Comparison of ENCODE assay signal across 17 cellular contexts in the genomic region with DNA sequence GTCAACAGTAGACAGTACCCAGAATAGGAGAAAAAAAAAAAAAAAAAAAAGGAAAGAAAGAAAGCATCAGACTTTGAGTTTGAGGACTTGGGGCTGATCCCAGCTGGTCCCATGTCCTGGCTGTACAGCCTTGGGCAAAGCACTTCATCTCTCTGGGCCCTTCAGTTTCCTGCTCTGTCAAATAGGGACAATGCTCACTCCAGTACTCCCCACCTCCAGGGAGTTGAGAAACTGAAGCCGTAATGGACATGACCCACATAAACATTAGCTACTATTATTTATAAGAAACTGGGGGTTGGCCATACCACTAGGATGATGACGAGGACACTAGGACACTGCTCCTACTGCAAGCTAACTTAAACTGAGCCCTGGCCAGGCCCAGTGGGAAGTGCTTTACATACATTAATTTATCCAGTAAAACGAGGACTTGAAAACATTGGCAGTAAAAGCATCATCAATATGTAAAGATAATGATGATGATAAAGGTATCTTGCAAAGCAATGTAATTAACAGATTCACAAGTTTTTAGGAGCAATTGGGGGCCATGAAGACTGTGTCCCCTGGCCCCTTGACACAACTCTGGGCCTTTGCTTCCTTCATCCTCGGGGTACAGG. TPM values are rescaled to one million over a fixed set of nuclear protein-coding genes. Genes with fewer than 3 reads are reported as not detected.
DNase-seq lines count a peak whose midpoint lies in the region; ATAC-seq and TF ChIP-seq lines count a peak whose summit lies in the region.
"Had no signal": no experiment of that assay in that cellular context is flagged by ENCODE, and none has a peak within 500 bp of the region (broad histone marks: within the 10 kb centered on the region; RNA-seq: fewer than 3 reads in every experiment).

No MANE protein-coding gene starts in this region.

- H4K91ac ChIP-seq in IMR-90 (ENCODE audit: insufficient read depth, low read depth, low read length) = no peak overlapping the region

- no peaks in the 10 kb centered on the region for H3K27me3 ChIP-seq in IMR-90 (ENCODE audit: control insufficient read depth, insufficient read depth, low read length)
- no peaks in the 10 kb centered on the region for H3K27me3 ChIP-seq in ectodermal cell (ENCODE audit: control insufficient read depth, insufficient read depth, low read length, poor library complexity, severe bottlenecking)
- no peaks in the 10 kb centered on the region for H3K27me3 ChIP-seq in lower lobe of right lung (ENCODE audit: low read depth)
- H3K27me3 ChIP-seq in smooth muscle cell (ENCODE audit: low read depth) = no peaks in the 10 kb centered on the region
- H3K27me3 ChIP-seq: esophagus squamous epithelium had no signal

- H3K23ac ChIP-seq in IMR-90 (ENCODE audit: low read depth, low read length) = peak overlapping the region; percentile 45; the same call in 1 of the 2 replicates

- H3K14ac ChIP-seq in IMR-90 (replicated peaks; ENCODE audit: low read depth, low read length) = 0 out of 2 replicates have a peak overlapping the region, but pooled peaks have one; percentile 11

- ATAC-seq in IMR-90 (ENCODE audit: low read depth) (peak; percentile 83), lower lobe of right lung (no peak)
- ATAC-seq: stimulated activated effector memory CD8-positive, alpha-beta T cell treated with anti-CD3 and anti-CD28 coated beads, Interleukin-12 subunit alpha, Interleukin-12 subunit beta, amount 100 ng/mL, for 72 hours had no signal

- H3K9ac ChIP-seq in IMR-90 (ENCODE audit: low read depth, low read length) (peak overlapping the region; percentile 16; the same call in 1 of the 2 replicates), smooth muscle cell (ENCODE audit: low read depth) (no peak overlapping the region)

- H2BK20ac ChIP-seq in IMR-90 (ENCODE audit: low read depth, low read length) = no peak overlapping the region

- no peaks in the 10 kb centered on the region for H3K9me1 ChIP-seq in IMR-90 (ENCODE audit: insufficient read depth, low read length)

- peaks cover 46% of the 10 kb centered on the region for H3F3A ChIP-seq in smooth muscle cell (ENCODE audit: low read depth)

- TF ChIP-seq CTCF in IMR-90 (conservative IDR thresholded peaks at IDR 0.05; ENCODE audit: low read depth, low read length) (no peak), lower lobe of right lung (IDR thresholded peaks at IDR 0.05) (no peak), smooth muscle cell (IDR thresholded peaks at IDR 0.05; ENCODE audit: borderline replicate concordance, insufficient read depth, poor library complexity, severe bottlenecking) (no peak)

- peak overlapping the region; percentile 25; the same call in 1 of the 2 replicates for H2BK120ac ChIP-seq in IMR-90 (ENCODE audit: low read depth, low read length)

- peak overlapping the region; percentile 35 for H4K5ac ChIP-seq in IMR-90 (ENCODE audit: low read depth, low read length)

- H3K9me3 ChIP-seq in IMR-90 (ENCODE audit: control insufficient read depth, insufficient read depth, low read length) (peaks cover 6% of the 10 kb centered on the region), ectodermal cell (ENCODE audit: control insufficient read depth, low read length) (no peaks in the 10 kb centered on the region), lower lobe of right lung (peaks cover 2% of the 10 kb centered on the region), smooth muscle cell (replicated peaks; ENCODE audit: low read depth) (no peaks in the 10 kb centered on the region)

- DNase-seq in IMR-90 (peak; percentile 57), lower lobe of right lung (no peak), smooth muscle cell (lab: John Stamatoyannopoulos, UW; ENCODE audit: unreplicated experiment) (no peak), T-helper 1 cell (no peak)
- DNase-seq in stimulated activated CD8-positive, alpha-beta memory T cell treated with anti-CD3 and anti-CD28 coated beads, Interleukin-4, amount 100 ng/mL, for 48 hours = no peak
- DNase-seq in activated CD8-positive, alpha-beta memory T cell treated with anti-CD3 and anti-CD28 coated beads, Interleukin-2, amount 50 U/mL, for 48 hours = no peak
- DNase-seq: activated CD4-positive, alpha-beta T cell treated with anti-CD3 and anti-CD28 coated beads, Interleukin-2, amount 10 ng/mL, durations not matched to agents 7 days and 5 days; activated CD8-positive, alpha-beta memory T cell treated with anti-CD3 and anti-CD28 coated beads, Interleukin-2, amount 50 U/mL, for 4 hours; activated effector memory CD4-positive, alpha-beta T cell treated with Interleukin-2 at 50 U/mL for 16 hours; amygdala; esophagus squamous epithelium; Karpas-422; NCI-H1092 treated with DMSO at 0.1 percent for 48 hours; NCI-H69 had no signal

- TF ChIP-seq POLR2A in IMR-90 (IDR thresholded peaks at IDR 0.05; ENCODE audit: low read depth, low read length) = no peak

- H3K4me3 ChIP-seq in IMR-90 (ENCODE audit: insufficient read depth, low read depth, low read length) (no peak overlapping the region), ectodermal cell (ENCODE audit: insufficient read depth, low read depth, low read length) (no peak overlapping the region), lower lobe of right lung (no peak overlapping the region), smooth muscle cell (no peak overlapping the region)
- H3K4me3 ChIP-seq: esophagus squamous epithelium, thoracic aorta had no signal

- H2BK15ac ChIP-seq in IMR-90 (ENCODE audit: low read depth, low read length) = no peak overlapping the region

- H2AK9ac ChIP-seq in IMR-90 (replicated peaks; ENCODE audit: low read depth, low read length, poor library complexity) = no peak overlapping the region

- WGBS in IMR-90 (ENCODE audit: extremely low coverage in 2 of 2, insufficient read length in 1 of 2), 2 experiments = no CpG with 5 or more reads among the region's 4 CpGs
- WGBS in ectodermal cell, 2 experiments = 65 to 79% methylated on average over 2 to 4 of the region's 4 CpGs
- WGBS in smooth muscle cell (ENCODE audit: low lambda C conversion rate) = 10% methylated on average over 4 of the region's 4 CpGs

- CTCF ChIA-PET in IMR-90 (lab: Yijun Ruan, JAX) = interaction anchor here (1.8 kb wide), 1 partner anchor 19 kb away, joined by 4 read pairs; no protein-coding TSS in a partner anchor

- no peaks in the 10 kb centered on the region for H4K20me1 ChIP-seq in IMR-90 (ENCODE audit: insufficient read depth, low read length)
- no peaks in the 10 kb centered on the region for H4K20me1 ChIP-seq in smooth muscle cell (ENCODE audit: low read depth)

- H3K18ac ChIP-seq in IMR-90 (ENCODE audit: low read depth, low read length) = peak overlapping the region; percentile 29

- in situ Hi-C loops in IMR-90 (cut with MboI; ENCODE audit: low sequenced_read_pairs) = no loop called here

- peak overlapping the region; percentile 31; the same call in 1 of the 2 replicates for H3K27ac ChIP-seq in IMR-90 (ENCODE audit: insufficient read depth, low read length)
- peak overlapping the region; percentile 20 for H3K27ac ChIP-seq in ectodermal cell (ENCODE audit: insufficient read depth, low read depth, low read length, poor library complexity, severe bottlenecking)
- H3K27ac ChIP-seq in lower lobe of right lung = peak overlapping the region; percentile 22
- peak overlapping the region; percentile 73 for H3K27ac ChIP-seq in smooth muscle cell (ENCODE audit: low read depth)
- H3K27ac ChIP-seq: esophagus squamous epithelium, thoracic aorta had no signal

- dilution Hi-C loops in IMR-90 (cut with HindIII; ENCODE audit: low sequenced_read_pairs, unreplicated experiment) = no loop called here

- peak overlapping the region in 1 of 2 experiments; percentile 58; a peak in 2 of 4 replicates for H4K8ac ChIP-seq in IMR-90 (ENCODE audit: low read depth in 2 of 2, low read length in 2 of 2)

- H3K79me1 ChIP-seq in IMR-90 (ENCODE audit: low read depth in 1 of 2, low read length in 2 of 2) = no peaks in the 10 kb centered on the region

- peak overlapping the region; percentile 21; the same call in 1 of the 2 replicates for H3K4ac ChIP-seq in IMR-90 (ENCODE audit: low read depth, low read length)

- H3K4me1 ChIP-seq in IMR-90 (ENCODE audit: control insufficient read depth, insufficient read depth, low read length) (peaks cover 10% of the 10 kb centered on the region), ectodermal cell (ENCODE audit: control insufficient read depth, insufficient read depth, low read length) (peaks cover 18% of the 10 kb centered on the region), lower lobe of right lung (peaks cover 27% of the 10 kb centered on the region), smooth muscle cell (ENCODE audit: low read depth) (peaks cover 13% of the 10 kb centered on the region)
- H3K4me1 ChIP-seq: esophagus squamous epithelium had no signal

- H2BK5ac ChIP-seq in IMR-90 (ENCODE audit: low read depth, low read length, poor library complexity, severe bottlenecking) = peak overlapping the region; percentile 73

- POLR2A ChIA-PET in IMR-90 (lab: Charles Lee; ENCODE audit: unreplicated experiment) = interaction anchor here (0.7 kb wide), 1 partner anchor 18 kb away, joined by 7 read pairs; no protein-coding TSS in a partner anchor

- no peaks in the 10 kb centered on the region for H3K79me2 ChIP-seq in smooth muscle cell (ENCODE audit: low read depth)

- no peak overlapping the region for H3K56ac ChIP-seq in IMR-90 (ENCODE audit: extremely low read depth, insufficient read depth, low read length)

- H2AK5ac ChIP-seq in IMR-90 (ENCODE audit: low read depth, low read length) = no peak overlapping the region

- H3K4me2 ChIP-seq in IMR-90 (ENCODE audit: low read depth, low read length) (peak overlapping the region; percentile 16), smooth muscle cell (peak overlapping the region; percentile 70)

- intact Hi-C loops in IMR-90 (cut with micrococcal nuclease) = no loop called here
- intact Hi-C loops in lower lobe of right lung (cut with DNase I) = no loop called here

- TF ChIP-seq RAD21 in IMR-90 (IDR thresholded peaks at IDR 0.05; ENCODE audit: low read length) = no peak

- H3K36me3 ChIP-seq in IMR-90 (ENCODE audit: control insufficient read depth, insufficient read depth, low read length) (no peaks in the 10 kb centered on the region), ectodermal cell (ENCODE audit: control insufficient read depth, insufficient read depth, low read length) (no peaks in the 10 kb centered on the region), lower lobe of right lung (no peaks in the 10 kb centered on the region), smooth muscle cell (ENCODE audit: low read depth) (no peaks in the 10 kb centered on the region)
- H3K36me3 ChIP-seq: esophagus squamous epithelium, thoracic aorta had no signal

- no TSS peak for BruUV-seq in IMR-90 (replicated peaks; lab: Mats Ljungman, UMichigan)

- H2AFZ ChIP-seq in IMR-90 (replicated peaks; ENCODE audit: low read length, poor library complexity) (peak overlapping the region; percentile 77), smooth muscle cell (ENCODE audit: low read depth) (peak overlapping the region; percentile 28)

RNA-seq across cellular contexts. Expression of gene SMAD6, which starts 22.9 kb away (rescaled TPM):
- total RNA-seq in IMR-90 (2012; rRNA removed) (3.6 and 4.8 TPM in 2 replicates), lower lobe of right lung (159 TPM), smooth muscle cell (41.6 and 42.6 TPM in 2 replicates)
- polyA plus RNA-seq in IMR-90 (2012; rRNA removed) (8.5 and 13.6 TPM in 2 replicates), smooth muscle cell (37.9 and 44.0 TPM in 2 replicates)
- polyA plus RNA-seq in IMR-90 (2012; cell fraction: cytosol; rRNA removed) = 4.7 and 9.3 TPM in 2 replicates
- 17.3 and 42.6 TPM in 2 replicates for polyA plus RNA-seq in IMR-90 (2012; cell fraction: nucleus; rRNA removed; ENCODE audit: low replicate concordance)
- polyA plus RNA-seq in ectodermal cell (2013, experiment 1 of 4) = 6.0 TPM
- polyA plus RNA-seq in ectodermal cell (2013, experiment 2 of 4) = 5.1 TPM
- polyA plus RNA-seq in ectodermal cell (2013, experiment 3 of 4) = 5.7 TPM
- polyA plus RNA-seq in ectodermal cell (2013, experiment 4 of 4) = 6.1 TPM

Comparison
In these comparisons a context has a peak if more than half of its experiments do, and no peak if none do; other contexts are left out.
1. H3K27ac ChIP-seq: peak in every context shown above with its lines; median percentile 73 in smooth muscle cell; 31 in IMR-90; 22 in lower lobe of right lung; 20 in ectodermal cell.